ENCODE assay signal across 16 cellular contexts in the genomic region with DNA sequence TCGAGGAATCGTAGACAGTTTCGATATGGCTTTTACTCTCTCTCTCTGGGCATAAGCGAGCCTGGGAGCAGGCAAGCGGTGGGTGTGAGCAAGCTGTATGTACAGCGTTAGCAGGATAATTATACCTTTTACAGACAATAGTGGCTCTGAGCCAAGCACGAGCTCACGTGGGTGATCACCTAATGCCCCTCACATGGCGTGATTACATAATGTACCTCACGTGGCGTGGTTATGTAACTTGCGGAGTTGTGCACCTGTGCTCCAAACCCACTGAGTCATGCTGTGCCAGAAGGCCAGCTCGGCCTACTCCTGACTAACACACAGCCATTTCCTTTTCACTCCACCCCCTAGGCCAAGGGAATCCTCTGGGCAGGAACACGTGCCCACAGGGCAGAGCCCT.
DNase-seq lines count a peak whose midpoint lies in the region; TF ChIP-seq lines count a peak whose summit lies in the region.
"Had no signal": no experiment of that assay in that cellular context is flagged by ENCODE, and none has a peak within 500 bp of the region (broad histone marks: within the 10 kb centered on the region; RNA-seq: fewer than 3 reads in every experiment).

No MANE protein-coding gene starts in this region.

- no peak for TF ChIP-seq CTCF in Caco-2 (IDR thresholded peaks at IDR 0.05; ENCODE audit: insufficient read depth in 1 of 2, low read depth in 1 of 2, low read length in 1 of 2, severe bottlenecking in 1 of 2, unreplicated experiment in 1 of 2)

- H3K9me3 Mint-ChIP-seq in Caco-2 (ENCODE audit: unreplicated experiment): no peaks in the 10 kb centered on the region
- H3K9me3 Mint-ChIP-seq: activated naive CD8-positive, alpha-beta T cell treated with anti-CD3 and anti-CD28 coated beads, Interleukin-2, amount 10 ng/mL, durations not matched to agents 7 days and 5 days had no signal

- intact Hi-C loops in Caco-2 (cut with micrococcal nuclease; ENCODE audit: unreplicated experiment): no loop called here

- H3K27ac ChIP-seq in mucosa of rectum (ENCODE audit: low read depth in 2 of 2, low read length in 2 of 2): peak overlapping the region; percentile 48 to 79
- H3K27ac ChIP-seq: BLaER1 treated with 17β-estradiol and CSF1 and Interleukin-3, amounts not matched to agents 10 nM and 100 nM; VCaP had no signal

- H3K36me3 Mint-ChIP-seq in Caco-2 (ENCODE audit: insufficient read depth, unreplicated experiment): no peaks in the 10 kb centered on the region
- H3K36me3 Mint-ChIP-seq: activated naive CD8-positive, alpha-beta T cell treated with anti-CD3 and anti-CD28 coated beads, Interleukin-2, amount 10 ng/mL, durations not matched to agents 7 days and 5 days had no signal

- H3K27ac Mint-ChIP-seq in Caco-2 (ENCODE audit: unreplicated experiment): no peak overlapping the region
- H3K27ac Mint-ChIP-seq: activated naive CD8-positive, alpha-beta T cell treated with anti-CD3 and anti-CD28 coated beads, Interleukin-2, amount 10 ng/mL, durations not matched to agents 7 days and 5 days had no signal

- H3K36me3 ChIP-seq in mucosa of rectum (ENCODE audit: control insufficient read depth in 2 of 2, insufficient read depth in 2 of 2, low read length in 2 of 2): no peaks in the 10 kb centered on the region
- no peaks in the 10 kb centered on the region for H3K36me3 ChIP-seq in Caco-2 (ENCODE audit: control insufficient read depth, insufficient read depth, low read length)
- H3K36me3 ChIP-seq: BLaER1 treated with 17β-estradiol and CSF1 and Interleukin-3, amounts not matched to agents 10 nM and 100 nM had no signal

- DNase-seq in H4 (ENCODE audit: low spot score) (peak; percentile 59), NCI-H2081 (lab: John Stamatoyannopoulos, UW) (peak; percentile 66 to 92), SW480 (ENCODE audit: low spot score) (peak; percentile 95), anterior cingulate cortex (lab: John Stamatoyannopoulos, UW) (no peak), HuH-7 (ENCODE audit: low spot score) (no peak), Caco-2 (no peak), NK-92 (lab: John Stamatoyannopoulos, UW; ENCODE audit: unreplicated experiment) (no peak)
- DNase-seq: activated naive CD8-positive, alpha-beta T cell treated with anti-CD3 and anti-CD28 coated beads, Interleukin-2, amount 10 ng/mL, durations not matched to agents 7 days and 5 days; hypothalamus; left ventricle myocardium superior; NCI-H82; stimulated activated naive CD4-positive, alpha-beta T cell treated with Interleukin-2 at 50 U/mL for 16 hours had no signal

- CTCF ChIA-PET in Caco-2 (lab: Charles Lee): no interaction called here

- H3K9me3 ChIP-seq in mucosa of rectum (ENCODE audit: control insufficient read depth in 2 of 2, low read length in 2 of 2) (peaks cover 3 to 5% of the 10 kb centered on the region in 2 donors), Caco-2 (peaks cover 14% of the 10 kb centered on the region; the same call in 1 of the 2 replicates)

- no peaks in the 10 kb centered on the region for H3K27me3 Mint-ChIP-seq in Caco-2 (ENCODE audit: insufficient read depth, unreplicated experiment)
- H3K27me3 Mint-ChIP-seq: activated naive CD8-positive, alpha-beta T cell treated with anti-CD3 and anti-CD28 coated beads, Interleukin-2, amount 10 ng/mL, durations not matched to agents 7 days and 5 days had no signal

- H3K4me3 Mint-ChIP-seq in Caco-2 (ENCODE audit: unreplicated experiment): no peak overlapping the region
- H3K4me3 Mint-ChIP-seq: activated naive CD8-positive, alpha-beta T cell treated with anti-CD3 and anti-CD28 coated beads, Interleukin-2, amount 10 ng/mL, durations not matched to agents 7 days and 5 days; nephron had no signal

- H3K4me3 ChIP-seq in mucosa of rectum (ENCODE audit: low read length in 2 of 2): peak overlapping the region; percentile 36 to 37
- no peak overlapping the region for H3K4me3 ChIP-seq in Caco-2 (ENCODE audit: low read depth, low read length)
- H3K4me3 ChIP-seq: BLaER1 treated with 17β-estradiol and CSF1 and Interleukin-3, amounts not matched to agents 10 nM and 100 nM had no signal

- H3K4me1 Mint-ChIP-seq in Caco-2 (ENCODE audit: low read depth, unreplicated experiment): no peaks in the 10 kb centered on the region
- H3K4me1 Mint-ChIP-seq: activated naive CD8-positive, alpha-beta T cell treated with anti-CD3 and anti-CD28 coated beads, Interleukin-2, amount 10 ng/mL, durations not matched to agents 7 days and 5 days had no signal

- POLR2A ChIA-PET in Caco-2 (lab: Charles Lee): no interaction called here

- H3K4me1 ChIP-seq in mucosa of rectum (ENCODE audit: control insufficient read depth in 2 of 2, insufficient read depth in 2 of 2, low read length in 2 of 2): no peaks in the 10 kb centered on the region
- no peaks in the 10 kb centered on the region for H3K4me1 ChIP-seq in Caco-2
- H3K4me1 ChIP-seq: BLaER1 treated with 17β-estradiol and CSF1 and Interleukin-3, amounts not matched to agents 10 nM and 100 nM had no signal

- no TSS peak for BruUV-seq in Caco-2 (replicated peaks; lab: Mats Ljungman, UMichigan)

- H3K27me3 ChIP-seq in mucosa of rectum (ENCODE audit: control insufficient read depth in 2 of 2, insufficient read depth in 2 of 2, low read length in 2 of 2) (no peaks in the 10 kb centered on the region), Caco-2 (replicated peaks; ENCODE audit: control insufficient read depth, insufficient read depth, low read length) (no peaks in the 10 kb centered on the region)
- H3K27me3 ChIP-seq: BLaER1 treated with 17β-estradiol and CSF1 and Interleukin-3, amounts not matched to agents 10 nM and 100 nM had no signal

- H3K9ac ChIP-seq in mucosa of rectum (ENCODE audit: low read depth in 1 of 2, low read length in 2 of 2): peak overlapping the region in 1 of 2 donors; percentile 61
- H3K9ac ChIP-seq: BLaER1 treated with 17β-estradiol and CSF1 and Interleukin-3, amounts not matched to agents 10 nM and 100 nM had no signal

Comparison
In these comparisons a context has a peak if more than half of its experiments do, and no peak if none do; other contexts are left out.
1. DNase-seq: peak in H4 (single experiment), NCI-H2081 (2 of 2) and SW480 (single experiment); none in anterior cingulate cortex (0 of 58), HuH-7 (single experiment), Caco-2 (0 of 2) and NK-92 (single experiment).